In genomic region chr3:95815828-95816227, GRCh38 we compare ENCODE assay signal across 19 cellular contexts.
"Had no signal": no experiment of that assay in that cellular context is flagged by ENCODE, and none has a peak within 500 bp of the region (broad histone marks: within the 10 kb centered on the region; RNA-seq: fewer than 3 reads in every experiment).

No MANE protein-coding gene starts in this region.

- H3K4me1 ChIP-seq: thyroid gland had no signal

- H3K4me1 Mint-ChIP-seq: activated naive CD8-positive, alpha-beta T cell treated with anti-CD3 and anti-CD28 coated beads, Interleukin-2, amount 50 U/mL, for 24 hours; immature natural killer cell; naive thymus-derived CD4-positive, alpha-beta T cell; stimulated activated naive B cell treated with anti-CD40 and anti-IgM and Interleukin-4, amounts not matched to agents 10 μg/mL and 1 μg/mL and 100 μg/mL, for 72 hours had no signal

- FAIRE-seq: urothelium cell line had no signal

- H3K27me3 Mint-ChIP-seq: activated naive CD8-positive, alpha-beta T cell treated with anti-CD3 and anti-CD28 coated beads, Interleukin-2, amount 50 U/mL, for 24 hours; naive thymus-derived CD4-positive, alpha-beta T cell; stimulated activated naive B cell treated with anti-CD40 and anti-IgM and Interleukin-4, amounts not matched to agents 10 μg/mL and 1 μg/mL and 100 μg/mL, for 72 hours had no signal

- H3K27ac ChIP-seq: dorsolateral prefrontal cortex, neutrophil, thyroid gland, VCaP had no signal

- H3K27me3 ChIP-seq: dorsolateral prefrontal cortex, neutrophil, thyroid gland had no signal

- H3K27ac Mint-ChIP-seq: activated naive CD4-positive, alpha-beta T cell treated with anti-CD3 and anti-CD28 coated beads for 36 hours; activated naive CD8-positive, alpha-beta T cell treated with anti-CD3 and anti-CD28 coated beads, Interleukin-2, amount 50 U/mL, for 24 hours; activated T-helper 2 cell treated with anti-CD3 and anti-CD28 coated beads, Interferon-gamma antibody, Interleukin-2, Interleukin-4, amounts not matched to agents 10 μg/mL and 5 μg/mL and 100 μg/mL, durations not matched to agents 14 hours and 24 hours and 36 hours; immature natural killer cell; naive thymus-derived CD4-positive, alpha-beta T cell; stimulated activated naive B cell treated with anti-CD40 and anti-IgM and Interleukin-4, amounts not matched to agents 10 μg/mL and 1 μg/mL and 100 μg/mL, for 72 hours had no signal

- H3K9me3 Mint-ChIP-seq: activated naive CD8-positive, alpha-beta T cell treated with anti-CD3 and anti-CD28 coated beads, Interleukin-2, amount 50 U/mL, for 24 hours; stimulated activated naive B cell treated with anti-CD40 and anti-IgM and Interleukin-4, amounts not matched to agents 10 μg/mL and 1 μg/mL and 100 μg/mL, for 72 hours had no signal

- H3K36me3 Mint-ChIP-seq: immature natural killer cell; naive thymus-derived CD4-positive, alpha-beta T cell; stimulated activated naive B cell treated with anti-CD40 and anti-IgM and Interleukin-4, amounts not matched to agents 10 μg/mL and 1 μg/mL and 100 μg/mL, for 72 hours had no signal

- H3K4me3 ChIP-seq: dorsolateral prefrontal cortex, thyroid gland had no signal

- ATAC-seq: activated naive CD8-positive, alpha-beta T cell treated with anti-CD3 and anti-CD28 coated beads, Interleukin-2, amount 50 U/mL, for 24 hours; left colon; naive thymus-derived CD4-positive, alpha-beta T cell; stimulated activated naive B cell treated with anti-CD40 and anti-IgM and Interleukin-4, amounts not matched to agents 10 μg/mL and 1 μg/mL and 100 μg/mL, for 72 hours had no signal

- DNase-seq: activated CD4-positive, alpha-beta T cell treated with anti-CD3 and anti-CD28 coated beads, Interleukin-2, amount 50 U/mL, for 48 hours; activated naive CD4-positive, alpha-beta T cell treated with anti-CD3 and anti-CD28 coated beads for 36 hours; activated naive CD8-positive, alpha-beta T cell treated with anti-CD3 and anti-CD28 coated beads, Interleukin-2, amount 50 U/mL, for 24 hours; activated T-cell treated with anti-CD3 and anti-CD28 coated beads, Interleukin-2, amount 50 U/mL, for 1 hour; dorsolateral prefrontal cortex; foreskin melanocyte; head of caudate nucleus; immature natural killer cell; left colon; naive thymus-derived CD4-positive, alpha-beta T cell; stimulated activated CD4-positive, alpha-beta T cell treated with anti-CD3 and anti-CD28 coated beads, Interleukin-15, amount 100 ng/mL, for 24 hours; stimulated activated CD4-positive, alpha-beta T cell treated with anti-CD3 and anti-CD28 coated beads, Interleukin-4, amount 100 ng/mL, for 1 hour; stimulated activated naive B cell treated with anti-CD40 and anti-IgM and Interleukin-4, amounts not matched to agents 10 μg/mL and 1 μg/mL and 100 μg/mL, for 72 hours; T-helper 1 cell; thyroid gland had no signal

- H3K9me3 ChIP-seq: neutrophil, thyroid gland had no signal

- H3K4me3 Mint-ChIP-seq: activated naive CD4-positive, alpha-beta T cell treated with anti-CD3 and anti-CD28 coated beads for 36 hours; activated naive CD8-positive, alpha-beta T cell treated with anti-CD3 and anti-CD28 coated beads, Interleukin-2, amount 50 U/mL, for 24 hours; immature natural killer cell; naive thymus-derived CD4-positive, alpha-beta T cell; stimulated activated naive B cell treated with anti-CD40 and anti-IgM and Interleukin-4, amounts not matched to agents 10 μg/mL and 1 μg/mL and 100 μg/mL, for 72 hours had no signal

- H3K36me3 ChIP-seq: neutrophil, thyroid gland had no signal
